ENCODE assay signal across 8 cellular contexts in genomic region chr19:5292843-5293606, GRCh38. TPM values are rescaled to one million over a fixed set of nuclear protein-coding genes. Genes with fewer than 3 reads are reported as not detected.
DNase-seq lines count a peak whose midpoint lies in the region; TF ChIP-seq lines count a peak whose summit lies in the region.

No MANE protein-coding gene starts in this region.

- no peaks in the 10 kb centered on the region for H3K36me3 Mint-ChIP-seq in activated naive CD4-positive, alpha-beta T cell treated with anti-CD3 and anti-CD28 coated beads, Interleukin-2, amount 10 ng/mL, durations not matched to agents 7 days and 5 days

- H3K79me2 ChIP-seq in OCI-LY7 (ENCODE audit: insufficient read depth, low read depth, low read length): no peaks in the 10 kb centered on the region

- no peak overlapping the region for H3K27ac Mint-ChIP-seq in activated naive CD4-positive, alpha-beta T cell treated with anti-CD3 and anti-CD28 coated beads, Interleukin-2, amount 10 ng/mL, durations not matched to agents 7 days and 5 days

- POLR2A ChIA-PET in OCI-LY7 (lab: Charles Lee): interaction anchor here (0.9 kb wide), 1 partner anchor 12 kb away, joined by 3 read pairs; no protein-coding TSS in a partner anchor

- H3K9me2 ChIP-seq in OCI-LY7 (ENCODE audit: insufficient read depth, low read length): no peaks in the 10 kb centered on the region

- H3K4me3 Mint-ChIP-seq in activated naive CD4-positive, alpha-beta T cell treated with anti-CD3 and anti-CD28 coated beads, Interleukin-2, amount 10 ng/mL, durations not matched to agents 7 days and 5 days: no peak overlapping the region

- peak overlapping the region; percentile 73 for H3K4me2 ChIP-seq in OCI-LY7 (ENCODE audit: low read length)

- no TSS peak for BruUV-seq in OCI-LY7 (replicated peaks; lab: Mats Ljungman, UMichigan)

- H3K27ac ChIP-seq in OCI-LY7 (ENCODE audit: low read depth, low read length, poor library complexity, severe bottlenecking) (peak overlapping the region; percentile 30), testis (peak overlapping the region; percentile 16 to 55)

- H2AFZ ChIP-seq in OCI-LY7 (ENCODE audit: low read length): 0 out of 2 replicates have a peak overlapping the region, but pooled peaks have one; percentile 40

- H3K4me3 ChIP-seq in OCI-LY7 (ENCODE audit: low read depth, low read length, poor library complexity, severe bottlenecking): peak overlapping the region; percentile 72
- peak overlapping the region; percentile 70 to 78 for H3K4me3 ChIP-seq in testis

- peaks cover 53% of the 10 kb centered on the region for H3K27me3 Mint-ChIP-seq in activated naive CD4-positive, alpha-beta T cell treated with anti-CD3 and anti-CD28 coated beads, Interleukin-2, amount 10 ng/mL, durations not matched to agents 7 days and 5 days

- H3K4me1 ChIP-seq in OCI-LY7 (ENCODE audit: insufficient read depth, low read length, poor library complexity, severe bottlenecking): peaks cover 50% of the 10 kb centered on the region
- peaks cover 12% of the 10 kb centered on the region for H3K4me1 ChIP-seq in testis

- 0 to 2% methylated on average over 19 to 23 of the region's 67 CpGs for WGBS in testis, 2 donors

- DNase-seq in activated gamma-delta T cell treated with Interleukin-2 at 50 U/mL for 16 hours (peak; percentile 42), activated gamma-delta T cell (lab: John Stamatoyannopoulos, UW) (no peak), OCI-LY7 (ENCODE audit: low spot score) (peak; percentile 83), germinal center (ENCODE audit: low spot score) (peak; percentile 95), occipital lobe (lab: John Stamatoyannopoulos, UW) (peak; percentile 78), testis (peak; percentile 69), MV-4-11 (lab: John Stamatoyannopoulos, UW) (no peak)
- peak; percentile 43 for DNase-seq in activated naive CD4-positive, alpha-beta T cell treated with anti-CD3 and anti-CD28 coated beads, Interleukin-2, amount 10 ng/mL, durations not matched to agents 7 days and 5 days

- H3K27me3 ChIP-seq in testis: no peaks in the 10 kb centered on the region

- no peaks in the 10 kb centered on the region for H3K9me3 ChIP-seq in OCI-LY7 (ENCODE audit: low read length)
- no peaks in the 10 kb centered on the region for H3K9me3 ChIP-seq in testis

- H3K9me3 Mint-ChIP-seq in activated naive CD4-positive, alpha-beta T cell treated with anti-CD3 and anti-CD28 coated beads, Interleukin-2, amount 10 ng/mL, durations not matched to agents 7 days and 5 days: no peaks in the 10 kb centered on the region

- intact Hi-C loops in OCI-LY7 (cut with micrococcal nuclease; ENCODE audit: unreplicated experiment) (no loop called here), testis (cut with DNase I; ENCODE audit: low total_unique reads) (no loop called here)

- no peak for TF ChIP-seq CTCF in OCI-LY7 (conservative IDR thresholded peaks at IDR 0.05; ENCODE audit: low read length)
- TF ChIP-seq CTCF in testis (IDR thresholded peaks at IDR 0.05): no peak

- TF ChIP-seq POLR2A in testis (IDR thresholded peaks at IDR 0.05): peak; percentile 9

- H3K36me3 ChIP-seq in OCI-LY7 (ENCODE audit: insufficient read depth, low read length) (no peaks in the 10 kb centered on the region), testis (ENCODE audit: low read depth, missing control alignments) (no peaks in the 10 kb centered on the region)

- no peaks in the 10 kb centered on the region for H3K4me1 Mint-ChIP-seq in activated naive CD4-positive, alpha-beta T cell treated with anti-CD3 and anti-CD28 coated beads, Interleukin-2, amount 10 ng/mL, durations not matched to agents 7 days and 5 days

- H4K20me1 ChIP-seq in OCI-LY7 (ENCODE audit: insufficient read depth, low read length): no peaks in the 10 kb centered on the region

- CTCF ChIA-PET in OCI-LY7 (lab: Charles Lee; ENCODE audit: unreplicated experiment): no interaction called here
- CTCF ChIA-PET in activated naive CD4-positive, alpha-beta T cell treated with anti-CD3 and anti-CD28 coated beads, Interleukin-2, amount 10 ng/mL, durations not matched to agents 7 days and 5 days (lab: Charles Lee): no interaction called here

RNA-seq across cellular contexts. Expression of gene PTPRS, which starts 47.6 kb away (rescaled TPM):
- total RNA-seq in OCI-LY7 (2014; rRNA removed; shearing (Covaris generic)): 39.0 and 48.5 TPM in 2 replicates
- total RNA-seq in OCI-LY7 (2022): 76.6 and 88.7 TPM in 2 replicates
- 188 TPM for total RNA-seq in occipital lobe
- total RNA-seq in testis: 100 to 1,000 TPM in 1 of 2 donors, 10 to 100 TPM in 1; 85.6 to 138 TPM
- 27.1 TPM for polyA plus RNA-seq in testis (ENCODE audit: insufficient read depth, low read depth, low replicate concordance)

Comparison
In these comparisons a context has a peak if more than half of its experiments do, and no peak if none do; other contexts are left out.
1. DNase-seq: peak in activated gamma-delta T cell treated with Interleukin-2 at 50 U/mL for 16 hours (single experiment), OCI-LY7 (single experiment), activated naive CD4-positive, alpha-beta T cell treated with anti-CD3 and anti-CD28 coated beads, Interleukin-2, amount 10 ng/mL, durations not matched to agents 7 days and 5 days (single experiment), germinal center (single experiment), occipital lobe (single experiment) and testis (single experiment); none in activated gamma-delta T cell (single experiment) and MV-4-11 (single experiment).